ENCODE assay signal across 8 cellular contexts in genomic region chr6:128519132-128519930, GRCh38. TPM values are rescaled to one million over a fixed set of nuclear protein-coding genes. Genes with fewer than 3 reads are reported as not detected.
A peak's percentile ranks its signal among the peaks of the same experiment; 100 is the strongest.
DNase-seq lines count a peak whose midpoint lies in the region; ATAC-seq and TF ChIP-seq lines count a peak whose summit lies in the region.

No MANE protein-coding gene starts in this region.

- H3K4me1 ChIP-seq in NT2/D1 (ENCODE audit: insufficient read depth, insufficient read length), result no peaks in the 10 kb centered on the region
- peaks cover 0 to 3% of the 10 kb centered on the region in 2 donors for H3K4me1 ChIP-seq in aorta (ENCODE audit: control insufficient read depth in 1 of 2, insufficient read depth in 2 of 2, low read length in 2 of 2)

- H3K27ac ChIP-seq in aorta (ENCODE audit: low read depth in 1 of 2, low read length in 2 of 2), result peak overlapping the region in 1 of 2 donors; percentile 91

- DNase-seq in Calu3 (peak; percentile 63), NT2/D1 (ENCODE audit: low read depth, low spot score) (no peak), head of caudate nucleus (peak in 41 of 42 donors; percentile 18 to 79 (median 53)), osteocyte (ENCODE audit: extremely low spot score, unreplicated experiment) (peak; percentile 85), aorta (peak; percentile 62 to 80), HPDE6-E6E7 (ENCODE audit: extremely low spot score) (no peak)

- intact Hi-C loops in Calu3 (cut with micrococcal nuclease; ENCODE audit: unreplicated experiment) (loop anchor here (5.0 to 10.0 kb wide), 5 partner anchors 37 to 785 kb away; no protein-coding TSS in a partner anchor), head of caudate nucleus (cut with DNase I) (loop anchor here (10.0 kb wide), 1 partner anchor 185 kb away; no protein-coding TSS in a partner anchor), aorta (cut with DNase I) (loop anchor here in 1 of 2 donors (5.0 kb wide), 1 partner anchor 97 kb away; no protein-coding TSS in a partner anchor)

- peaks cover 27% of the 10 kb centered on the region for H3K4me1 Mint-ChIP-seq in Calu3 (ENCODE audit: low read depth, unreplicated experiment)
- peaks cover 11% of the 10 kb centered on the region for H3K4me1 Mint-ChIP-seq in activated naive CD4-positive, alpha-beta T cell treated with anti-CD3 and anti-CD28 coated beads, Interleukin-2, amount 50 U/mL, for 24 hours
- H3K4me1 Mint-ChIP-seq in osteocyte (ENCODE audit: unreplicated experiment), result peaks cover 45% of the 10 kb centered on the region

- 0 to 1% methylated on average over 46 of the region's 46 CpGs for WGBS in aorta, 2 donors

- H3K9me3 ChIP-seq in NT2/D1 (ENCODE audit: insufficient read depth, low read length) (no peaks in the 10 kb centered on the region), aorta (ENCODE audit: control insufficient read depth, low read length) (no peaks in the 10 kb centered on the region)

- H3K4me3 Mint-ChIP-seq in Calu3 (ENCODE audit: low read depth, unreplicated experiment), result peak overlapping the region; percentile 100
- peak overlapping the region; percentile 90 for H3K4me3 Mint-ChIP-seq in activated naive CD4-positive, alpha-beta T cell treated with anti-CD3 and anti-CD28 coated beads, Interleukin-2, amount 50 U/mL, for 24 hours
- peak overlapping the region; percentile 99 for H3K4me3 Mint-ChIP-seq in osteocyte (ENCODE audit: unreplicated experiment)

- H3K9ac ChIP-seq in NT2/D1 (ENCODE audit: insufficient read length, low read depth), result peak overlapping the region; percentile 95

- no peaks in the 10 kb centered on the region for H3K9me3 Mint-ChIP-seq in Calu3 (ENCODE audit: low read depth, unreplicated experiment)
- no peaks in the 10 kb centered on the region for H3K9me3 Mint-ChIP-seq in activated naive CD4-positive, alpha-beta T cell treated with anti-CD3 and anti-CD28 coated beads, Interleukin-2, amount 50 U/mL, for 24 hours
- H3K9me3 Mint-ChIP-seq in osteocyte (ENCODE audit: unreplicated experiment), result no peaks in the 10 kb centered on the region

- H3K36me3 ChIP-seq in NT2/D1 (ENCODE audit: insufficient read depth, insufficient read length, low read length) (no peaks in the 10 kb centered on the region), aorta (ENCODE audit: control insufficient read depth in 1 of 2, insufficient read depth in 2 of 2, low read length in 1 of 2) (no peaks in the 10 kb centered on the region)

- BruUV-seq in Calu3 (replicated peaks; lab: Mats Ljungman, UMichigan), result no TSS peak

- H3K27me3 Mint-ChIP-seq in Calu3 (ENCODE audit: unreplicated experiment) (no peaks in the 10 kb centered on the region), osteocyte (ENCODE audit: unreplicated experiment) (no peaks in the 10 kb centered on the region)
- H3K27me3 Mint-ChIP-seq in activated naive CD4-positive, alpha-beta T cell treated with anti-CD3 and anti-CD28 coated beads, Interleukin-2, amount 50 U/mL, for 24 hours, result peaks cover 26% of the 10 kb centered on the region

- H3K4me3 ChIP-seq in NT2/D1 (ENCODE audit: insufficient read length, low read depth) (peak overlapping the region; percentile 82), aorta (ENCODE audit: low read length in 2 of 2) (peak overlapping the region; percentile 68 to 88)

- H3K36me3 Mint-ChIP-seq in Calu3 (ENCODE audit: insufficient read depth, unreplicated experiment) (peaks cover 61% of the 10 kb centered on the region), osteocyte (ENCODE audit: unreplicated experiment) (no peaks in the 10 kb centered on the region)
- no peaks in the 10 kb centered on the region for H3K36me3 Mint-ChIP-seq in activated naive CD4-positive, alpha-beta T cell treated with anti-CD3 and anti-CD28 coated beads, Interleukin-2, amount 50 U/mL, for 24 hours

- CTCF ChIA-PET in Calu3 (lab: Charles Lee), result interaction anchor here (0.8 to 2.7 kb wide), 7 partner anchors 20 to 664 kb away, joined by 3 to 8 read pairs (median 3); no protein-coding TSS in a partner anchor

- ATAC-seq in HG02759 (IDR thresholded peaks at IDR 0.05; ENCODE audit: unreplicated experiment) (peak; percentile 20), aorta (ENCODE audit: low FRiP score) (peak; percentile 73)

- H3K27ac Mint-ChIP-seq in Calu3 (ENCODE audit: unreplicated experiment) (peak overlapping the region; percentile 88), osteocyte (ENCODE audit: unreplicated experiment) (peak overlapping the region; percentile 98)
- peak overlapping the region; percentile 86 for H3K27ac Mint-ChIP-seq in activated naive CD4-positive, alpha-beta T cell treated with anti-CD3 and anti-CD28 coated beads, Interleukin-2, amount 50 U/mL, for 24 hours

- no peaks in the 10 kb centered on the region for H3K27me3 ChIP-seq in NT2/D1 (ENCODE audit: insufficient read depth, insufficient read length)
- H3K27me3 ChIP-seq in aorta (ENCODE audit: control insufficient read depth in 1 of 2, insufficient read depth in 2 of 2, low read length in 1 of 2), result no peaks in the 10 kb centered on the region

- no peak for TF ChIP-seq CTCF in Calu3 (IDR thresholded peaks at IDR 0.05; ENCODE audit: unreplicated experiment)
- peak; percentile 34 for TF ChIP-seq CTCF in osteocyte (IDR thresholded peaks at IDR 0.05)

RNA-seq across cellular contexts. Expression of gene PTPRK, which starts 1.1 kb away (rescaled TPM):
- total RNA-seq in Calu3 (2022) (201 and 265 TPM in 2 replicates), osteocyte (130 and 131 TPM in 2 replicates), aorta (10 to 100 TPM; 39.6 to 50.6 TPM)
- 10 to 100 TPM in 1 of 2 donors, 1 to 10 TPM in 1; 3.9 to 10.2 TPM for polyA plus RNA-seq in aorta

Comparison
In these comparisons a context has a peak if more than half of its experiments do, and no peak if none do; other contexts are left out.
1. DNase-seq: peak in Calu3 (single experiment), head of caudate nucleus (41 of 42), osteocyte (single experiment) and aorta (2 of 2); none in NT2/D1 (single experiment) and HPDE6-E6E7 (single experiment).
2. Peak in every context shown above with its lines, with median percentiles within 50 percentile points of each other: H3K27ac Mint-ChIP-seq and H3K4me3 Mint-ChIP-seq.